Comparison of ENCODE assay signal across 1 cellular context in the genomic region with DNA sequence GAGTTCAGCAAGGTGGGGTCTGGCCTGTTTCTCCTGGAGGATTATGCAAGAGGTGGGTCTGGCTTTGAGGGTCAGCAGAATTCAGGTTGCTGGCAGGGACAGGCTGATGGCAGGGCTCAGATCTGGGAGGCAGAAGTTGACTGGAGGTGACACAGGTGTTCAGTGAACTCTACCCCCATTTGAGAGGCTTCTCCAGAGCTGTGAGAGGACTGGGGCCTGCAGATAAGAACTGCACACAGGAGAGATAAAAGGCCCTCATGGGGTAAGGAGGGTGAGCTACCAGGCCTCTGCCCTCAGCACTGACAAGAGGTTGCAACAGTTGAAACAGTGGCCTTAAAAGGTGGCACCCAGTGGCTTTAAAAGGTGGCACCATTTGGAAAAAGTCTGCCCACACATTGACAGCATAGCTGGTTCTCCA.
A peak's percentile ranks its signal among the peaks of the same experiment; 100 is the strongest.
TF ChIP-seq lines count a peak whose summit lies in the region.

No MANE protein-coding gene starts in this region.

TF ChIP-seq in K562, 482 proteins besides CTCF, POLR2A, EP300 and RAD21 (continued from another document and continues in another):
- peak; percentile 93 for TF ChIP-seq TEAD4 (IDR thresholded peaks at IDR 0.05; ENCODE audit: low read length)
- TF ChIP-seq TEAD4 (CRISPR knock-in tag; IDR thresholded peaks at IDR 0.05; ENCODE audit: borderline replicate concordance): no peak
- TF ChIP-seq PRMT5 (CRISPR knock-in tag; IDR thresholded peaks at IDR 0.05): no peak
- TF ChIP-seq NEUROD1 (IDR thresholded peaks at IDR 0.05; ENCODE audit: borderline replicate concordance, low read depth, low read length, partially characterized antibody): peak; percentile 47
- TF ChIP-seq HMGN3 (IDR thresholded peaks at IDR 0.05; ENCODE audit: borderline replicate concordance, extremely low read depth, insufficient read length, low read depth, low read length): peak; percentile 80
- TF ChIP-seq, protein P1, sequence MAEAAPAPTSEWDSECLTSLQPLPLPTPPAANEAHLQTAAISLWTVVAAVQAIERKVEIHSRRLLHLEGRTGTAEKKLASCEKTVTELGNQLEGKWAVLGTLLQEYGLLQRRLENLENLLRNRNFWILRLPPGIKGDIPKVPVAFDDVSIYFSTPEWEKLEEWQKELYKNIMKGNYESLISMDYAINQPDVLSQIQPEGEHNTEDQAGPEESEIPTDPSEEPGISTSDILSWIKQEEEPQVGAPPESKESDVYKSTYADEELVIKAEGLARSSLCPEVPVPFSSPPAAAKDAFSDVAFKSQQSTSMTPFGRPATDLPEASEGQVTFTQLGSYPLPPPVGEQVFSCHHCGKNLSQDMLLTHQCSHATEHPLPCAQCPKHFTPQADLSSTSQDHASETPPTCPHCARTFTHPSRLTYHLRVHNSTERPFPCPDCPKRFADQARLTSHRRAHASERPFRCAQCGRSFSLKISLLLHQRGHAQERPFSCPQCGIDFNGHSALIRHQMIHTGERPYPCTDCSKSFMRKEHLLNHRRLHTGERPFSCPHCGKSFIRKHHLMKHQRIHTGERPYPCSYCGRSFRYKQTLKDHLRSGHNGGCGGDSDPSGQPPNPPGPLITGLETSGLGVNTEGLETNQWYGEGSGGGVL (CRISPR knock-in tag; IDR thresholded peaks at IDR 0.05): no peak
- TF ChIP-seq SMARCA4 (IDR thresholded peaks at IDR 0.05): peak; percentile 93
- TF ChIP-seq CEBPB (tag; IDR thresholded peaks at IDR 0.05): peak; percentile 66
- TF ChIP-seq, protein P2, sequence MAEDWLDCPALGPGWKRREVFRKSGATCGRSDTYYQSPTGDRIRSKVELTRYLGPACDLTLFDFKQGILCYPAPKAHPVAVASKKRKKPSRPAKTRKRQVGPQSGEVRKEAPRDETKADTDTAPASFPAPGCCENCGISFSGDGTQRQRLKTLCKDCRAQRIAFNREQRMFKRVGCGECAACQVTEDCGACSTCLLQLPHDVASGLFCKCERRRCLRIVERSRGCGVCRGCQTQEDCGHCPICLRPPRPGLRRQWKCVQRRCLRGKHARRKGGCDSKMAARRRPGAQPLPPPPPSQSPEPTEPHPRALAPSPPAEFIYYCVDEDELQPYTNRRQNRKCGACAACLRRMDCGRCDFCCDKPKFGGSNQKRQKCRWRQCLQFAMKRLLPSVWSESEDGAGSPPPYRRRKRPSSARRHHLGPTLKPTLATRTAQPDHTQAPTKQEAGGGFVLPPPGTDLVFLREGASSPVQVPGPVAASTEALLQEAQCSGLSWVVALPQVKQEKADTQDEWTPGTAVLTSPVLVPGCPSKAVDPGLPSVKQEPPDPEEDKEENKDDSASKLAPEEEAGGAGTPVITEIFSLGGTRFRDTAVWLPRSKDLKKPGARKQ (CRISPR knock-in tag; IDR thresholded peaks at IDR 0.05): no peak
- TF ChIP-seq, protein P3, sequence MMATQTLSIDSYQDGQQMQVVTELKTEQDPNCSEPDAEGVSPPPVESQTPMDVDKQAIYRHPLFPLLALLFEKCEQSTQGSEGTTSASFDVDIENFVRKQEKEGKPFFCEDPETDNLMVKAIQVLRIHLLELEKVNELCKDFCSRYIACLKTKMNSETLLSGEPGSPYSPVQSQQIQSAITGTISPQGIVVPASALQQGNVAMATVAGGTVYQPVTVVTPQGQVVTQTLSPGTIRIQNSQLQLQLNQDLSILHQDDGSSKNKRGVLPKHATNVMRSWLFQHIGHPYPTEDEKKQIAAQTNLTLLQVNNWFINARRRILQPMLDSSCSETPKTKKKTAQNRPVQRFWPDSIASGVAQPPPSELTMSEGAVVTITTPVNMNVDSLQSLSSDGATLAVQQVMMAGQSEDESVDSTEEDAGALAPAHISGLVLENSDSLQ (IDR thresholded peaks at IDR 0.05): peak; percentile 26; the same call in 1 of the 2 replicates
- TF ChIP-seq, protein P4, sequence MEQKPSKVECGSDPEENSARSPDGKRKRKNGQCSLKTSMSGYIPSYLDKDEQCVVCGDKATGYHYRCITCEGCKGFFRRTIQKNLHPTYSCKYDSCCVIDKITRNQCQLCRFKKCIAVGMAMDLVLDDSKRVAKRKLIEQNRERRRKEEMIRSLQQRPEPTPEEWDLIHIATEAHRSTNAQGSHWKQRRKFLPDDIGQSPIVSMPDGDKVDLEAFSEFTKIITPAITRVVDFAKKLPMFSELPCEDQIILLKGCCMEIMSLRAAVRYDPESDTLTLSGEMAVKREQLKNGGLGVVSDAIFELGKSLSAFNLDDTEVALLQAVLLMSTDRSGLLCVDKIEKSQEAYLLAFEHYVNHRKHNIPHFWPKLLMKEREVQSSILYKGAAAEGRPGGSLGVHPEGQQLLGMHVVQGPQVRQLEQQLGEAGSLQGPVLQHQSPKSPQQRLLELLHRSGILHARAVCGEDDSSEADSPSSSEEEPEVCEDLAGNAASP (IDR thresholded peaks at IDR 0.05): peak; percentile 54
- TF ChIP-seq ZNF507 (tag; conservative IDR thresholded peaks at IDR 0.05): no peak
- no peak for TF ChIP-seq ZNF561 (CRISPR knock-in tag; conservative IDR thresholded peaks at IDR 0.05)
- TF ChIP-seq GATA2 (CRISPR knock-in tag; IDR thresholded peaks at IDR 0.05): peak; percentile 74
- TF ChIP-seq PML (IDR thresholded peaks at IDR 0.05; ENCODE audit: low read length): peak; percentile 90
- no peak for TF ChIP-seq HDAC6 (IDR thresholded peaks at IDR 0.05; ENCODE audit: low read depth, low read length)
- no peak for TF ChIP-seq GTF2E2 (tag; IDR thresholded peaks at IDR 0.05)
- TF ChIP-seq, protein P5, sequence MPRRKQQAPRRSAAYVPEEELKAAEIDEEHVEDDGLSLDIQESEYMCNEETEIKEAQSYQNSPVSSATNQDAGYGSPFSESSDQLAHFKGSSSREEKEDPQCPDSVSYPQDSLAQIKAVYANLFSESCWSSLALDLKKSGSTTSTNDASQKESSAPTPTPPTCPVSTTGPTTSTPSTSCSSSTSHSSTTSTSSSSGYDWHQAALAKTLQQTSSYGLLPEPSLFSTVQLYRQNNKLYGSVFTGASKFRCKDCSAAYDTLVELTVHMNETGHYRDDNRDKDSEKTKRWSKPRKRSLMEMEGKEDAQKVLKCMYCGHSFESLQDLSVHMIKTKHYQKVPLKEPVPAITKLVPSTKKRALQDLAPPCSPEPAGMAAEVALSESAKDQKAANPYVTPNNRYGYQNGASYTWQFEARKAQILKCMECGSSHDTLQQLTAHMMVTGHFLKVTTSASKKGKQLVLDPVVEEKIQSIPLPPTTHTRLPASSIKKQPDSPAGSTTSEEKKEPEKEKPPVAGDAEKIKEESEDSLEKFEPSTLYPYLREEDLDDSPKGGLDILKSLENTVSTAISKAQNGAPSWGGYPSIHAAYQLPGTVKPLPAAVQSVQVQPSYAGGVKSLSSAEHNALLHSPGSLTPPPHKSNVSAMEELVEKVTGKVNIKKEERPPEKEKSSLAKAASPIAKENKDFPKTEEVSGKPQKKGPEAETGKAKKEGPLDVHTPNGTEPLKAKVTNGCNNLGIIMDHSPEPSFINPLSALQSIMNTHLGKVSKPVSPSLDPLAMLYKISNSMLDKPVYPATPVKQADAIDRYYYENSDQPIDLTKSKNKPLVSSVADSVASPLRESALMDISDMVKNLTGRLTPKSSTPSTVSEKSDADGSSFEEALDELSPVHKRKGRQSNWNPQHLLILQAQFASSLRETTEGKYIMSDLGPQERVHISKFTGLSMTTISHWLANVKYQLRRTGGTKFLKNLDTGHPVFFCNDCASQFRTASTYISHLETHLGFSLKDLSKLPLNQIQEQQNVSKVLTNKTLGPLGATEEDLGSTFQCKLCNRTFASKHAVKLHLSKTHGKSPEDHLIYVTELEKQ (CRISPR knock-in tag; IDR thresholded peaks at IDR 0.05): no peak
- TF ChIP-seq FOXM1 (IDR thresholded peaks at IDR 0.05; ENCODE audit: low read depth): peak; percentile 76
- TF ChIP-seq FOXM1 (CRISPR knock-in tag; IDR thresholded peaks at IDR 0.05; ENCODE audit: low read depth): no peak
- TF ChIP-seq, protein P6, sequence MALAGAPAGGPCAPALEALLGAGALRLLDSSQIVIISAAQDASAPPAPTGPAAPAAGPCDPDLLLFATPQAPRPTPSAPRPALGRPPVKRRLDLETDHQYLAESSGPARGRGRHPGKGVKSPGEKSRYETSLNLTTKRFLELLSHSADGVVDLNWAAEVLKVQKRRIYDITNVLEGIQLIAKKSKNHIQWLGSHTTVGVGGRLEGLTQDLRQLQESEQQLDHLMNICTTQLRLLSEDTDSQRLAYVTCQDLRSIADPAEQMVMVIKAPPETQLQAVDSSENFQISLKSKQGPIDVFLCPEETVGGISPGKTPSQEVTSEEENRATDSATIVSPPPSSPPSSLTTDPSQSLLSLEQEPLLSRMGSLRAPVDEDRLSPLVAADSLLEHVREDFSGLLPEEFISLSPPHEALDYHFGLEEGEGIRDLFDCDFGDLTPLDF (CRISPR knock-in tag; IDR thresholded peaks at IDR 0.05): no peak
- peak; percentile 97 for TF ChIP-seq TCF3 (CRISPR knock-in tag; IDR thresholded peaks at IDR 0.05)
- TF ChIP-seq, protein P7, sequence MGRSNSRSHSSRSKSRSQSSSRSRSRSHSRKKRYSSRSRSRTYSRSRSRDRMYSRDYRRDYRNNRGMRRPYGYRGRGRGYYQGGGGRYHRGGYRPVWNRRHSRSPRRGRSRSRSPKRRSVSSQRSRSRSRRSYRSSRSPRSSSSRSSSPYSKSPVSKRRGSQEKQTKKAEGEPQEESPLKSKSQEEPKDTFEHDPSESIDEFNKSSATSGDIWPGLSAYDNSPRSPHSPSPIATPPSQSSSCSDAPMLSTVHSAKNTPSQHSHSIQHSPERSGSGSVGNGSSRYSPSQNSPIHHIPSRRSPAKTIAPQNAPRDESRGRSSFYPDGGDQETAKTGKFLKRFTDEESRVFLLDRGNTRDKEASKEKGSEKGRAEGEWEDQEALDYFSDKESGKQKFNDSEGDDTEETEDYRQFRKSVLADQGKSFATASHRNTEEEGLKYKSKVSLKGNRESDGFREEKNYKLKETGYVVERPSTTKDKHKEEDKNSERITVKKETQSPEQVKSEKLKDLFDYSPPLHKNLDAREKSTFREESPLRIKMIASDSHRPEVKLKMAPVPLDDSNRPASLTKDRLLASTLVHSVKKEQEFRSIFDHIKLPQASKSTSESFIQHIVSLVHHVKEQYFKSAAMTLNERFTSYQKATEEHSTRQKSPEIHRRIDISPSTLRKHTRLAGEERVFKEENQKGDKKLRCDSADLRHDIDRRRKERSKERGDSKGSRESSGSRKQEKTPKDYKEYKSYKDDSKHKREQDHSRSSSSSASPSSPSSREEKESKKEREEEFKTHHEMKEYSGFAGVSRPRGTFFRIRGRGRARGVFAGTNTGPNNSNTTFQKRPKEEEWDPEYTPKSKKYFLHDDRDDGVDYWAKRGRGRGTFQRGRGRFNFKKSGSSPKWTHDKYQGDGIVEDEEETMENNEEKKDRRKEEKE (IDR thresholded peaks at IDR 0.05; ENCODE audit: borderline replicate concordance in 1 of 2, control insufficient read depth in 1 of 2, low read depth in 2 of 2, low read length in 1 of 2): no peak
- no peak for TF ChIP-seq SP1 (CRISPR knock-in tag; IDR thresholded peaks at IDR 0.05)
- TF ChIP-seq RNF2 (IDR thresholded peaks at IDR 0.05): no peak
- TF ChIP-seq CBFA2T2 (conservative IDR thresholded peaks at IDR 0.05): peak; percentile 96
- peak; percentile 91 for TF ChIP-seq ZEB2 (IDR thresholded peaks at IDR 0.05)
- 0 out of 2 replicates have a peak, but pooled peaks have one; percentile 29 for TF ChIP-seq DMBX1 (CRISPR knock-in tag; IDR thresholded peaks at IDR 0.05; ENCODE audit: borderline replicate concordance)
- no peak for TF ChIP-seq ZSCAN29 (IDR thresholded peaks at IDR 0.05)
- no peak for TF ChIP-seq NR2F6 (CRISPR knock-in tag; IDR thresholded peaks at IDR 0.05)
- TF ChIP-seq SMARCE1 (IDR thresholded peaks at IDR 0.05): peak; percentile 86
- TF ChIP-seq, protein P8, sequence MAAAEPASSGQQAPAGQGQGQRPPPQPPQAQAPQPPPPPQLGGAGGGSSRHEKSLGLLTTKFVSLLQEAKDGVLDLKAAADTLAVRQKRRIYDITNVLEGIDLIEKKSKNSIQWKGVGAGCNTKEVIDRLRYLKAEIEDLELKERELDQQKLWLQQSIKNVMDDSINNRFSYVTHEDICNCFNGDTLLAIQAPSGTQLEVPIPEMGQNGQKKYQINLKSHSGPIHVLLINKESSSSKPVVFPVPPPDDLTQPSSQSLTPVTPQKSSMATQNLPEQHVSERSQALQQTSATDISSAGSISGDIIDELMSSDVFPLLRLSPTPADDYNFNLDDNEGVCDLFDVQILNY (CRISPR knock-in tag; IDR thresholded peaks at IDR 0.05): no peak
- TF ChIP-seq MAFG (tag; conservative IDR thresholded peaks at IDR 0.05): no peak
- TF ChIP-seq, protein P9, sequence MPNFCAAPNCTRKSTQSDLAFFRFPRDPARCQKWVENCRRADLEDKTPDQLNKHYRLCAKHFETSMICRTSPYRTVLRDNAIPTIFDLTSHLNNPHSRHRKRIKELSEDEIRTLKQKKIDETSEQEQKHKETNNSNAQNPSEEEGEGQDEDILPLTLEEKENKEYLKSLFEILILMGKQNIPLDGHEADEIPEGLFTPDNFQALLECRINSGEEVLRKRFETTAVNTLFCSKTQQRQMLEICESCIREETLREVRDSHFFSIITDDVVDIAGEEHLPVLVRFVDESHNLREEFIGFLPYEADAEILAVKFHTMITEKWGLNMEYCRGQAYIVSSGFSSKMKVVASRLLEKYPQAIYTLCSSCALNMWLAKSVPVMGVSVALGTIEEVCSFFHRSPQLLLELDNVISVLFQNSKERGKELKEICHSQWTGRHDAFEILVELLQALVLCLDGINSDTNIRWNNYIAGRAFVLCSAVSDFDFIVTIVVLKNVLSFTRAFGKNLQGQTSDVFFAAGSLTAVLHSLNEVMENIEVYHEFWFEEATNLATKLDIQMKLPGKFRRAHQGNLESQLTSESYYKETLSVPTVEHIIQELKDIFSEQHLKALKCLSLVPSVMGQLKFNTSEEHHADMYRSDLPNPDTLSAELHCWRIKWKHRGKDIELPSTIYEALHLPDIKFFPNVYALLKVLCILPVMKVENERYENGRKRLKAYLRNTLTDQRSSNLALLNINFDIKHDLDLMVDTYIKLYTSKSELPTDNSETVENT (CRISPR knock-in tag; IDR thresholded peaks at IDR 0.05): no peak
- TF ChIP-seq NFIC (IDR thresholded peaks at IDR 0.05): peak; percentile 86
- TF ChIP-seq HNRNPL (IDR thresholded peaks at IDR 0.05; ENCODE audit: low read depth, low read length): 0 out of 2 replicates have a peak, but pooled peaks have one; percentile 39
- no peak for TF ChIP-seq SREBF2 (CRISPR knock-in tag; IDR thresholded peaks at IDR 0.05)
- no peak for TF ChIP-seq NFATC3 (IDR thresholded peaks at IDR 0.05)
- 0 out of 2 replicates have a peak, but pooled peaks have one; percentile 25 for TF ChIP-seq RB1 (IDR thresholded peaks at IDR 0.05; ENCODE audit: low read depth)
- TF ChIP-seq ETS2 (tag; IDR thresholded peaks at IDR 0.05; ENCODE audit: borderline replicate concordance, poor library complexity, severe bottlenecking): no peak
- no peak for TF ChIP-seq ZNF197 (CRISPR knock-in tag; IDR thresholded peaks at IDR 0.05; ENCODE audit: low read depth)
- TF ChIP-seq, protein P10, sequence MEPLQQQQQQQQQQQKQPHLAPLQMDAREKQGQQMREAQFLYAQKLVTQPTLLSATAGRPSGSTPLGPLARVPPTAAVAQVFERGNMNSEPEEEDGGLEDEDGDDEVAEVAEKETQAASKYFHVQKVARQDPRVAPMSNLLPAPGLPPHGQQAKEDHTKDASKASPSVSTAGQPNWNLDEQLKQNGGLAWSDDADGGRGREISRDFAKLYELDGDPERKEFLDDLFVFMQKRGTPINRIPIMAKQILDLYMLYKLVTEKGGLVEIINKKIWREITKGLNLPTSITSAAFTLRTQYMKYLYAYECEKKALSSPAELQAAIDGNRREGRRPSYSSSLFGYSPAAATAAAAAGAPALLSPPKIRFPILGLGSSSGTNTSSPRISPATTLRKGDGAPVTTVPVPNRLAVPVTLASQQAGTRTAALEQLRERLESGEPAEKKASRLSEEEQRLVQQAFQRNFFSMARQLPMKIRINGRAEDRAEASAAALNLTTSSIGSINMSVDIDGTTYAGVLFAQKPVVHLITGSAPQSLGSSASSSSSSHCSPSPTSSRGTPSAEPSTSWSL (CRISPR knock-in tag; IDR thresholded peaks at IDR 0.05; ENCODE audit: borderline replicate concordance): no peak
